18 cellular contexts compared by ENCODE assay signal in the genomic region with DNA sequence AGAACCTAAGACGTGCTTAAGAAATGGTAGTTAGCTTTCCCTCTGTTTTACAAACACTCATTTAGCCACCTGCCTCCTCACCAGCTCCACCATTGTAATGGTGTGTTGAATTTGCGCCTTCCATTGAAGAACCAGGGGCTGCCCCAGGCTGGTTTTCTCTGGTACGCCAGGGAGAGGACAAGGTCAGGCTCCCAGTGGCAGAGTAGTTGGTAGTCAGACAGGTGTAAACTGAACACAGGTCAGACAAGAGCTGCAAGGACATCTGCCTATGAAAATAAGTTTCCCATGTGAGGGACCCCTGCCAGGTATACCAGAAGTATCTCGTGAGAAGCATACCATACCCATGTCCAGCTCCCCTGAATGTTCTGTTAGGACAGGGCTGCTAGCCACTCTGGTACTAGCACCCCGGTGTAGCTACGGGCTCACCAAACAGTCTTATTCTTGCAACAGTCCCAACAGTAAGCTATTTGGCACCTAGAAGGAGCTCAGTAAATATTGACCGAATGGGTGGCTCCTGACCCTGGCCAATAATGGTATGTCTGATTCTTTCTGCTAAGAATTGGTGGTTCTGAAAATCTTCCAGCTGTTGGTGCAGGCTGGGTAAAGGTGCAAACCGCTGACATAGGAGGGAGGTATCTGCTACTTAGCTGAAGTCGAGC.
"Had no signal": no experiment of that assay in that cellular context is flagged by ENCODE, and none has a peak within 500 bp of the region (broad histone marks: within the 10 kb centered on the region; RNA-seq: fewer than 3 reads in every experiment).

No MANE protein-coding gene starts in this region.

- H3K4me3 ChIP-seq: heart left ventricle, left ventricle myocardium inferior, lung, right atrium auricular region, smooth muscle cell, suprapubic skin, thyroid gland, uterus had no signal

- H3K36me3 ChIP-seq: heart left ventricle, left ventricle myocardium inferior, right atrium auricular region, suprapubic skin, thyroid gland, uterus had no signal

- H3K4me3 Mint-ChIP-seq: naive thymus-derived CD8-positive, alpha-beta T cell; type B pancreatic cell had no signal

- H3K9me3 ChIP-seq: heart left ventricle, left ventricle myocardium inferior, right atrium auricular region, suprapubic skin, thyroid gland, uterus had no signal

- H3K27me3 ChIP-seq: heart left ventricle, right atrium auricular region, suprapubic skin, thyroid gland, uterus had no signal

- H3K4me1 ChIP-seq: right atrium auricular region, suprapubic skin, thyroid gland, uterus had no signal

- H3K27ac Mint-ChIP-seq: naive thymus-derived CD8-positive, alpha-beta T cell; type B pancreatic cell had no signal

- H3K27ac ChIP-seq: right atrium auricular region, suprapubic skin, thyroid gland, uterus had no signal

- H3K27me3 Mint-ChIP-seq: type B pancreatic cell had no signal

- DNase-seq: cerebellar nuclear complex; dermis blood vessel endothelial cell; effector CD4-positive, alpha-beta T cell; foreskin melanocyte; heart left ventricle; hypothalamus; kidney glomerular epithelial cell; left ventricle myocardium inferior; naive thymus-derived CD8-positive, alpha-beta T cell; stimulated activated CD4-positive, alpha-beta T cell treated with anti-CD3 and anti-CD28 coated beads, Interleukin-2, amount 100 ng/mL, for 48 hours; stimulated activated naive CD4-positive, alpha-beta T cell treated with Interleukin-2 at 50 U/mL for 16 hours; thyroid gland; uterus had no signal

- ATAC-seq: heart left ventricle; naive thymus-derived CD8-positive, alpha-beta T cell had no signal
